ENCODE assay signal across 22 cellular contexts in the genomic region with DNA sequence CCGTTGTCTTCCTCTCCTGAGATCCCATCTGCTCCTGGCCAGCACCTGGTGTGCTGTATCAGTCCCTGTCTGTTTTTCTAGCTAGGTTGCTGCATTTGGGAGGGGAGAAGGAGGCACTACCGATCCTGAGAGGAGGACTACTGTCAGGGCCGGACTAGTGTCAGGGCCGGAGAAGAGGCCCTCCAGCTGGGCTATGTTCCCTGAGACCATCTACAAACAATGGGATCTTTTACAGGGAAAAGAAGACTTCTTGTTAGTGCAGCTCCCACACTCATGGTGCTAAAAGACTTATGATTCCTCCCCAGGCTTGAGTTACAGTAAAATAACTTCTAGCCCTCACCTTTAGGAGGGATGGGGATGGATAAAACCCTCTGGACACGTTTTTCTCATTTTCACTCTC.
DNase-seq lines count a peak whose midpoint lies in the region; ATAC-seq and TF ChIP-seq lines count a peak whose summit lies in the region.
"Had no signal": no experiment of that assay in that cellular context is flagged by ENCODE, and none has a peak within 500 bp of the region (broad histone marks: within the 10 kb centered on the region; RNA-seq: fewer than 3 reads in every experiment).

No MANE protein-coding gene starts in this region.

- no peaks in the 10 kb centered on the region for H4K20me1 ChIP-seq in IMR-90 (ENCODE audit: insufficient read depth, low read length)

- H3K9ac ChIP-seq in IMR-90 (ENCODE audit: low read depth, low read length): no peak overlapping the region
- H3K9ac ChIP-seq in mesendoderm (ENCODE audit: low read length): no peak overlapping the region
- H3K9ac ChIP-seq: GM23248 had no signal

- no peaks in the 10 kb centered on the region for H3K4me1 Mint-ChIP-seq in activated naive CD4-positive, alpha-beta T cell treated with anti-CD3 and anti-CD28 coated beads, Interleukin-2, amount 10 ng/mL, durations not matched to agents 7 days and 5 days

- H3K9me3 ChIP-seq in IMR-90 (ENCODE audit: control insufficient read depth, insufficient read depth, low read length) (no peaks in the 10 kb centered on the region), MG63 (no peaks in the 10 kb centered on the region)
- H3K9me3 ChIP-seq: HAP-1, SJSA1 had no signal

- H3K4me1 ChIP-seq in IMR-90 (ENCODE audit: control insufficient read depth, insufficient read depth, low read length) (peaks cover 4% of the 10 kb centered on the region), mesendoderm (ENCODE audit: control insufficient read depth, low read depth, low read length) (peaks cover 4% of the 10 kb centered on the region)
- H3K4me1 ChIP-seq: HAP-1, SJSA1 had no signal

- DNase-seq in IMR-90 (no peak), dorsolateral prefrontal cortex (no peak), mesendoderm (no peak), superior temporal gyrus (ENCODE audit: extremely low spot score) (peak; percentile 61), MG63 (no peak), NCI-H2107 (lab: John Stamatoyannopoulos, UW) (no peak)
- no peak for DNase-seq in activated naive CD4-positive, alpha-beta T cell treated with anti-CD3 and anti-CD28 coated beads, Interleukin-2, amount 10 ng/mL, durations not matched to agents 7 days and 5 days
- no peak for DNase-seq in stimulated activated naive CD4-positive, alpha-beta T cell treated with Interleukin-2 at 50 U/mL for 16 hours (lab: John Stamatoyannopoulos, UW)
- DNase-seq: 8988T; C1 segment of cervical spinal cord; CD8-positive, alpha-beta T cell; DMS153; GM23248; KG1; NCI-H1694; NCI-H2081; NCI-H446; NCI-H526 had no signal

- BruUV-seq in IMR-90 (replicated peaks; lab: Mats Ljungman, UMichigan): no TSS peak

- CTCF ChIA-PET in IMR-90 (lab: Yijun Ruan, JAX): no interaction called here
- CTCF ChIA-PET in activated naive CD4-positive, alpha-beta T cell treated with anti-CD3 and anti-CD28 coated beads, Interleukin-2, amount 10 ng/mL, durations not matched to agents 7 days and 5 days (lab: Charles Lee): no interaction called here

- H3K4me3 ChIP-seq in IMR-90 (ENCODE audit: insufficient read depth, low read depth, low read length) (no peak overlapping the region), dorsolateral prefrontal cortex (peak overlapping the region in 1 of 59 donors; percentile 27), mesendoderm (ENCODE audit: low read length) (no peak overlapping the region), MG63 (no peak overlapping the region)
- H3K4me3 ChIP-seq: GM23248, HAP-1, SJSA1 had no signal

- H4K8ac ChIP-seq in IMR-90 (ENCODE audit: low read depth in 2 of 2, low read length in 2 of 2) (no peak overlapping the region), mesendoderm (ENCODE audit: low read depth, low read length) (no peak overlapping the region)

- no peak for ATAC-seq in IMR-90 (ENCODE audit: low read depth)
- ATAC-seq: CD8-positive, alpha-beta T cell; Right ventricle myocardium inferior had no signal

- H3K27me3 ChIP-seq in IMR-90 (ENCODE audit: control insufficient read depth, insufficient read depth, low read length) (no peaks in the 10 kb centered on the region; the same call in 1 of the 2 replicates), dorsolateral prefrontal cortex (no peaks in the 10 kb centered on the region), mesendoderm (ENCODE audit: insufficient read depth, low read length, poor library complexity) (no peaks in the 10 kb centered on the region), MG63 (no peaks in the 10 kb centered on the region)
- H3K27me3 ChIP-seq: SJSA1 had no signal

- no peaks in the 10 kb centered on the region; the same call in 1 of the 2 replicates for H3K9me1 ChIP-seq in IMR-90 (ENCODE audit: insufficient read depth, low read length)

- TF ChIP-seq CTCF in IMR-90 (conservative IDR thresholded peaks at IDR 0.05; ENCODE audit: low read depth, low read length) (no peak), dorsolateral prefrontal cortex (IDR thresholded peaks at IDR 0.05 in 54 of 56, conservative IDR thresholded peaks at IDR 0.05 in 2 of 56; ENCODE audit: low read depth in 1 of 56, partially characterized antibody in 56 of 56) (peak in 1 of 56 donors; percentile 18)

- no CpG with 5 or more reads among the region's 5 CpGs for WGBS in IMR-90 (ENCODE audit: extremely low coverage in 2 of 2, insufficient read length in 1 of 2), 2 experiments
- no CpG with 5 or more reads among the region's 5 CpGs for WGBS in mesendoderm (ENCODE audit: extremely low coverage, insufficient coverage, low lambda C conversion rate)

- TF ChIP-seq RAD21 in IMR-90 (IDR thresholded peaks at IDR 0.05; ENCODE audit: low read length): no peak

- H2BK20ac ChIP-seq in IMR-90 (ENCODE audit: low read depth, low read length): no peak overlapping the region; the same call in 1 of the 2 replicates

- H2AK5ac ChIP-seq in IMR-90 (ENCODE audit: low read depth, low read length): peak overlapping the region; percentile 20; the same call in 1 of the 2 replicates
- no peak overlapping the region for H2AK5ac ChIP-seq in mesendoderm (ENCODE audit: low read length)

- no peak overlapping the region for H3K4me2 ChIP-seq in IMR-90 (ENCODE audit: low read depth, low read length)
- no peak overlapping the region for H3K4me2 ChIP-seq in mesendoderm (ENCODE audit: low read length)

- no peak overlapping the region for H2BK5ac ChIP-seq in IMR-90 (ENCODE audit: low read depth, low read length, poor library complexity, severe bottlenecking)
- H2BK5ac ChIP-seq in mesendoderm (ENCODE audit: low read length): peak overlapping the region; percentile 36

- no peak overlapping the region for H3K27ac ChIP-seq in IMR-90 (ENCODE audit: insufficient read depth, low read length)
- peak overlapping the region in 54 of 59 donors; percentile 3 to 91 (median 78) for H3K27ac ChIP-seq in dorsolateral prefrontal cortex
- no peak overlapping the region for H3K27ac ChIP-seq in mesendoderm (ENCODE audit: low read depth, low read length)
- H3K27ac ChIP-seq: GM23248, HL-60, SJSA1 had no signal

- no peak for TF ChIP-seq POLR2A in IMR-90 (IDR thresholded peaks at IDR 0.05; ENCODE audit: low read depth, low read length)

- H2BK15ac ChIP-seq in IMR-90 (ENCODE audit: low read depth, low read length): no peak overlapping the region
- no peak overlapping the region for H2BK15ac ChIP-seq in mesendoderm (replicated peaks; ENCODE audit: low read depth)

- H3K23ac ChIP-seq in IMR-90 (ENCODE audit: low read depth, low read length) (no peak overlapping the region), mesendoderm (ENCODE audit: low read length) (no peak overlapping the region)

- H3K9me3 Mint-ChIP-seq in activated naive CD4-positive, alpha-beta T cell treated with anti-CD3 and anti-CD28 coated beads, Interleukin-2, amount 10 ng/mL, durations not matched to agents 7 days and 5 days: no peaks in the 10 kb centered on the region
- H3K9me3 Mint-ChIP-seq: CD8-positive, alpha-beta T cell had no signal

- H4K5ac ChIP-seq in IMR-90 (ENCODE audit: low read depth, low read length) (no peak overlapping the region), mesendoderm (ENCODE audit: low read length) (no peak overlapping the region)

- no peak overlapping the region for H2AK9ac ChIP-seq in IMR-90 (replicated peaks; ENCODE audit: low read depth, low read length, poor library complexity)

- H3K56ac ChIP-seq in IMR-90 (ENCODE audit: extremely low read depth, insufficient read depth, low read length) (no peak overlapping the region), mesendoderm (ENCODE audit: low read length) (peak overlapping the region; percentile 57)

- no peaks in the 10 kb centered on the region for H3K36me3 Mint-ChIP-seq in activated naive CD4-positive, alpha-beta T cell treated with anti-CD3 and anti-CD28 coated beads, Interleukin-2, amount 10 ng/mL, durations not matched to agents 7 days and 5 days
- H3K36me3 Mint-ChIP-seq: CD8-positive, alpha-beta T cell had no signal

- H3K79me1 ChIP-seq in IMR-90 (ENCODE audit: low read depth in 1 of 2, low read length in 2 of 2) (no peaks in the 10 kb centered on the region), mesendoderm (ENCODE audit: low read length) (no peaks in the 10 kb centered on the region)

- no peak overlapping the region for H3K27ac Mint-ChIP-seq in activated naive CD4-positive, alpha-beta T cell treated with anti-CD3 and anti-CD28 coated beads, Interleukin-2, amount 10 ng/mL, durations not matched to agents 7 days and 5 days
- H3K27ac Mint-ChIP-seq: CD8-positive, alpha-beta T cell had no signal

- in situ Hi-C loops in IMR-90 (cut with MboI; ENCODE audit: low sequenced_read_pairs): no loop called here

- H3K4ac ChIP-seq in IMR-90 (ENCODE audit: low read depth, low read length): no peak overlapping the region
- H3K4ac ChIP-seq in mesendoderm (ENCODE audit: low read depth, low read length): peak overlapping the region; percentile 46

- H2AFZ ChIP-seq in IMR-90 (replicated peaks; ENCODE audit: low read length, poor library complexity): no peak overlapping the region
- H2AFZ ChIP-seq: GM23248 had no signal

- H2BK120ac ChIP-seq in IMR-90 (ENCODE audit: low read depth, low read length) (no peak overlapping the region), mesendoderm (ENCODE audit: low read depth, low read length) (no peak overlapping the region)

- H3K18ac ChIP-seq in IMR-90 (ENCODE audit: low read depth, low read length) (no peak overlapping the region), mesendoderm (ENCODE audit: low read length) (peak overlapping the region; percentile 11)

- no peak overlapping the region for H3K4me3 Mint-ChIP-seq in activated naive CD4-positive, alpha-beta T cell treated with anti-CD3 and anti-CD28 coated beads, Interleukin-2, amount 10 ng/mL, durations not matched to agents 7 days and 5 days
- H3K4me3 Mint-ChIP-seq: CD8-positive, alpha-beta T cell had no signal

- dilution Hi-C loops in IMR-90 (cut with HindIII; ENCODE audit: low sequenced_read_pairs, unreplicated experiment): no loop called here

- peaks cover 10% of the 10 kb centered on the region for H3K27me3 Mint-ChIP-seq in activated naive CD4-positive, alpha-beta T cell treated with anti-CD3 and anti-CD28 coated beads, Interleukin-2, amount 10 ng/mL, durations not matched to agents 7 days and 5 days

- H3K14ac ChIP-seq in IMR-90 (replicated peaks; ENCODE audit: low read depth, low read length): no peak overlapping the region

- POLR2A ChIA-PET in IMR-90 (lab: Charles Lee; ENCODE audit: unreplicated experiment): no interaction called here

- no peaks in the 10 kb centered on the region for H3K79me2 ChIP-seq in mesendoderm (ENCODE audit: control insufficient read depth, insufficient read depth, low read length)

- intact Hi-C loops in IMR-90 (cut with micrococcal nuclease) (loop anchor here (10.0 kb wide), 1 partner anchor 730 kb away; no protein-coding TSS in a partner anchor), dorsolateral prefrontal cortex (cut with DNase I) (loop anchor here in 1 of 2 donors (10.0 kb wide), 2 partner anchors 200 to 400 kb away; no protein-coding TSS in a partner anchor)

- H3K36me3 ChIP-seq in IMR-90 (ENCODE audit: control insufficient read depth, insufficient read depth, low read length) (no peaks in the 10 kb centered on the region), mesendoderm (ENCODE audit: control insufficient read depth, insufficient read depth, low read length) (no peaks in the 10 kb centered on the region), MG63 (no peaks in the 10 kb centered on the region)
- H3K36me3 ChIP-seq: HAP-1, SJSA1 had no signal

- no peak overlapping the region; the same call in 1 of the 2 replicates for H4K91ac ChIP-seq in IMR-90 (ENCODE audit: insufficient read depth, low read depth, low read length)

TF ChIP-seq in IMR-90, 13 proteins besides CTCF, POLR2A, EP300 and RAD21 (continues in another document):
- no peak for TF ChIP-seq MAZ (IDR thresholded peaks at IDR 0.05; ENCODE audit: borderline replicate concordance, low read depth, low read length)

Comparison
In these comparisons a context has a peak if more than half of its experiments do, and no peak if none do; other contexts are left out.
1. H3K27ac ChIP-seq: peak in dorsolateral prefrontal cortex (54 of 59); none in IMR-90 (single experiment) and mesendoderm (single experiment).